ENCODE assay signal across 8 cellular contexts in genomic region chr17:7405413-7405881, GRCh38. TPM values are rescaled to one million over a fixed set of nuclear protein-coding genes. Genes with fewer than 3 reads are reported as not detected.
DNase-seq lines count a peak whose midpoint lies in the region; ATAC-seq and TF ChIP-seq lines count a peak whose summit lies in the region.

No MANE protein-coding gene starts in this region.

- H3K9me3 Mint-ChIP-seq in CD4-positive, alpha-beta T cell = no peaks in the 10 kb centered on the region

- POLR2A ChIA-PET in CD4-positive, alpha-beta T cell (lab: Charles Lee) = interaction anchor here (1.5 to 2.9 kb wide), 2 partner anchors 21 to 79 kb away, joined by 4 to 23 read pairs; partner anchors contain the start of gene POLR2A

- H3K9me3 ChIP-seq in CD4-positive, alpha-beta T cell (ENCODE audit: control insufficient read depth, low read length) = no peaks in the 10 kb centered on the region
- no peaks in the 10 kb centered on the region for H3K9me3 ChIP-seq in Peyer's patch
- H3K9me3 ChIP-seq in esophagus (ENCODE audit: control insufficient read depth in 2 of 2, insufficient read depth in 1 of 2, low read depth in 1 of 2, low read length in 1 of 2) = no peaks in the 10 kb centered on the region
- H3K9me3 ChIP-seq in parathyroid adenoma (ENCODE audit: control insufficient read depth, low read length) = no peaks in the 10 kb centered on the region

- peaks cover 3% of the 10 kb centered on the region for H3K79me2 ChIP-seq in parathyroid adenoma

- WGBS in esophagus, 2 donors = 9 to 10% methylated on average over 23 to 31 of the region's 31 CpGs

- CTCF ChIA-PET in CD4-positive, alpha-beta T cell (lab: Charles Lee) = interaction anchor here (2.3 kb wide), 1 partner anchor 21 kb away, joined by 6 read pairs; no protein-coding TSS in a partner anchor

- TF ChIP-seq CTCF in CD4-positive, alpha-beta T cell (IDR thresholded peaks at IDR 0.05) = no peak
- TF ChIP-seq CTCF in Peyer's patch (IDR thresholded peaks at IDR 0.05) (no peak), parathyroid adenoma (IDR thresholded peaks at IDR 0.05) (no peak)

- H3K36me3 Mint-ChIP-seq in CD4-positive, alpha-beta T cell (ENCODE audit: low read depth) = peaks cover 9% of the 10 kb centered on the region

- peak overlapping the region; percentile 79 for H3K4me3 Mint-ChIP-seq in CD4-positive, alpha-beta T cell

- H3K4me1 Mint-ChIP-seq in CD4-positive, alpha-beta T cell (ENCODE audit: low read depth) = peaks cover 28% of the 10 kb centered on the region

- peak overlapping the region; percentile 87 for H3K4me2 ChIP-seq in parathyroid adenoma (ENCODE audit: low read length)

- H3K9ac ChIP-seq in parathyroid adenoma = no peak overlapping the region

- peak overlapping the region; percentile 81 for H2AFZ ChIP-seq in parathyroid adenoma

- H3K27me3 Mint-ChIP-seq in CD4-positive, alpha-beta T cell = no peaks in the 10 kb centered on the region

- peak overlapping the region; percentile 49 to 90 (median 69) for H3K4me3 ChIP-seq in Peyer's patch
- peak overlapping the region; percentile 66 to 70 for H3K4me3 ChIP-seq in esophagus (ENCODE audit: low read depth in 1 of 2, low read length in 2 of 2)
- peak overlapping the region; percentile 65 for H3K4me3 ChIP-seq in parathyroid adenoma (ENCODE audit: low read depth, low read length)

- no peak for TF ChIP-seq POLR2A in Peyer's patch (IDR thresholded peaks at IDR 0.05)

- H3K4me1 ChIP-seq in Peyer's patch (peaks cover 0 to 15% (median 5%) of the 10 kb centered on the region in 4 donors), esophagus (ENCODE audit: control insufficient read depth in 2 of 2, insufficient read depth in 2 of 2, low read length in 1 of 2) (peaks cover 2 to 6% of the 10 kb centered on the region in 2 donors), parathyroid adenoma (peaks cover 11% of the 10 kb centered on the region)

- no peak overlapping the region for H3K27ac ChIP-seq in CD4-positive, alpha-beta T cell (ENCODE audit: low read depth, low read length)
- peak overlapping the region; percentile 88 to 96 (median 92) for H3K27ac ChIP-seq in Peyer's patch
- peak overlapping the region; percentile 80 to 89 for H3K27ac ChIP-seq in esophagus (ENCODE audit: low read depth in 2 of 2, low read length in 1 of 2)
- peak overlapping the region; percentile 72 for H3K27ac ChIP-seq in parathyroid adenoma

- H3K27ac Mint-ChIP-seq in CD4-positive, alpha-beta T cell = peak overlapping the region; percentile 63

- intact Hi-C loops in CD4-positive, alpha-beta T cell (cut with DNase I, micrococcal nuclease) = loop anchor here in 1 of 2 experiments (2.0 to 10.0 kb wide), 2 partner anchors 29 to 51 kb away; partner anchors contain the start of genes KCTD11, TMEM102 and TMEM95

- DNase-seq in CD4-positive, alpha-beta T cell = no peak
- DNase-seq in Peyer's patch (no peak), NCI-H526 (lab: John Stamatoyannopoulos, UW) (no peak), SIG-M5 (lab: John Stamatoyannopoulos, UW) (no peak)

- H3K27me3 ChIP-seq in CD4-positive, alpha-beta T cell (ENCODE audit: control insufficient read depth, insufficient read depth, low read length) = no peaks in the 10 kb centered on the region
- H3K27me3 ChIP-seq in Peyer's patch (no peaks in the 10 kb centered on the region), esophagus (ENCODE audit: control insufficient read depth in 1 of 2, insufficient read depth in 2 of 2, low read length in 2 of 2) (no peaks in the 10 kb centered on the region), parathyroid adenoma (ENCODE audit: control insufficient read depth, insufficient read depth, low read length) (no peaks in the 10 kb centered on the region)

- ATAC-seq in CD4-positive, alpha-beta T cell (ENCODE audit: poor library complexity) = no peak
- ATAC-seq in HG03469 (IDR thresholded peaks at IDR 0.05; ENCODE audit: unreplicated experiment) = no peak
- no peak for ATAC-seq in HG03175 (IDR thresholded peaks at IDR 0.05; ENCODE audit: unreplicated experiment)

- H3K36me3 ChIP-seq in Peyer's patch (no peaks in the 10 kb centered on the region), esophagus (ENCODE audit: control insufficient read depth in 2 of 2, insufficient read depth in 2 of 2, low read length in 1 of 2) (peaks cover 0 to 7% of the 10 kb centered on the region in 2 donors), parathyroid adenoma (ENCODE audit: control insufficient read depth, insufficient read depth, low read length) (no peaks in the 10 kb centered on the region)

RNA-seq across cellular contexts. Expression of gene TMEM256, which starts 1.6 kb away (rescaled TPM):
- total RNA-seq in CD4-positive, alpha-beta T cell = 10 to 100 TPM; 29.0 to 29.4 TPM
- 100 to 1,000 TPM in 2 of 4 donors, 10 to 100 TPM in 2; 37.1 to 334 (median 126) TPM for total RNA-seq in Peyer's patch
- polyA plus RNA-seq in esophagus = 100 to 1,000 TPM; 105 to 158 TPM

RNA-seq across cellular contexts. Expression of gene NLGN2, which starts 2.2 kb away (rescaled TPM):
- 1 to 10 TPM; 7.6 to 8.4 TPM for total RNA-seq in CD4-positive, alpha-beta T cell
- 1 to 10 TPM in 3 of 4 donors, under 1 TPM in 1; 0.88 to 9.9 (median 5.8) TPM for total RNA-seq in Peyer's patch
- 1 to 10 TPM; 4.2 to 5.5 TPM for polyA plus RNA-seq in esophagus

RNA-seq across cellular contexts. Expression of gene PLSCR3, which starts 11.1 kb away (rescaled TPM):
- 10 to 100 TPM; 66.3 to 70.3 TPM for total RNA-seq in CD4-positive, alpha-beta T cell
- 10 to 100 TPM; 10.7 to 38.8 (median 21.9) TPM for total RNA-seq in Peyer's patch
- 10 to 100 TPM; 24.7 to 31.0 TPM for polyA plus RNA-seq in esophagus

RNA-seq across cellular contexts. Expression of gene SPEM1, which starts 14.7 kb away (rescaled TPM):
- not detected for total RNA-seq in CD4-positive, alpha-beta T cell
- total RNA-seq in Peyer's patch = not detected
- not detected for polyA plus RNA-seq in esophagus

RNA-seq across cellular contexts. Expression of gene SPEM2, which starts 20.0 kb away (rescaled TPM):
- not detected for total RNA-seq in CD4-positive, alpha-beta T cell
- total RNA-seq in Peyer's patch = not detected
- polyA plus RNA-seq in esophagus = not detected
